ENCODE assay signal across 10 cellular contexts in genomic region chr11:121567988-121568387, GRCh38.
"Had no signal": no experiment of that assay in that cellular context is flagged by ENCODE, and none has a peak within 500 bp of the region (broad histone marks: within the 10 kb centered on the region; RNA-seq: fewer than 3 reads in every experiment).

No MANE protein-coding gene starts in this region.

- H3K27me3 ChIP-seq: stomach, uterus had no signal

- H3K36me3 ChIP-seq: uterus had no signal

- H3K4me3 ChIP-seq: coronary artery, stomach, uterus had no signal

- H3K27ac ChIP-seq: coronary artery, stomach, uterus had no signal

- H3K4me1 ChIP-seq: stomach, uterus had no signal

- H3K9me3 ChIP-seq: stomach, uterus had no signal

- DNase-seq: activated CD4-positive, alpha-beta T cell treated with anti-CD3 and anti-CD28 coated beads, Interleukin-2, amount 10 ng/mL, durations not matched to agents 24 days and 14 days; activated T-cell treated with anti-CD3 and anti-CD28 coated beads, Interleukin-2, amount 50 U/mL, for 72 hours; central memory CD4-positive, alpha-beta T cell; effector CD4-positive, alpha-beta T cell; nephron progenitor cell; stimulated activated CD4-positive, alpha-beta T cell treated with anti-CD3 and anti-CD28 coated beads, Interleukin-4, amount 100 ng/mL, for 24 hours; stomach; uterus had no signal

- ATAC-seq: activated T-cell treated with anti-CD3 and anti-CD28 coated beads, Interleukin-2, amount 50 U/mL, for 72 hours; WTC11 had no signal
